8 cellular contexts compared by ENCODE assay signal in genomic region chr6:33744001-33744848, GRCh38. TPM values are rescaled to one million over a fixed set of nuclear protein-coding genes. Genes with fewer than 3 reads are reported as not detected.
DNase-seq lines count a peak whose midpoint lies in the region; ATAC-seq and TF ChIP-seq lines count a peak whose summit lies in the region.

No MANE protein-coding gene starts in this region.

- TF ChIP-seq POLR2A in upper lobe of left lung (IDR thresholded peaks at IDR 0.05) = no peak

- H3K36me3 Mint-ChIP-seq in activated naive CD4-positive, alpha-beta T cell treated with anti-CD3 and anti-CD28 coated beads, Interleukin-2, amount 50 U/mL, for 72 hours = no peaks in the 10 kb centered on the region

- no peaks in the 10 kb centered on the region for H3K9me3 ChIP-seq in cardiac muscle cell (ENCODE audit: low read depth)
- no peaks in the 10 kb centered on the region for H3K9me3 ChIP-seq in upper lobe of left lung

- WGBS in upper lobe of left lung, 2 donors = 21 to 27% methylated on average over 11 of the region's 11 CpGs

- TF ChIP-seq CTCF in cardiac muscle cell (IDR thresholded peaks at IDR 0.05; ENCODE audit: low read depth, low read length) (peak; percentile 92), upper lobe of left lung (IDR thresholded peaks at IDR 0.05) (peak; percentile 85 to 91 (median 88))

- H3K36me3 ChIP-seq in cardiac muscle cell (no peaks in the 10 kb centered on the region), upper lobe of left lung (no peaks in the 10 kb centered on the region)

- TF ChIP-seq EP300 in upper lobe of left lung (IDR thresholded peaks at IDR 0.05) = no peak

- no peaks in the 10 kb centered on the region for H3K27me3 ChIP-seq in cardiac muscle cell
- no peaks in the 10 kb centered on the region for H3K27me3 ChIP-seq in upper lobe of left lung

- peak; percentile 77 for DNase-seq in EL
- DNase-seq in NCI-H1105 (lab: John Stamatoyannopoulos, UW) = peak; percentile 89
- peak; percentile 65 to 77 for DNase-seq in activated naive CD4-positive, alpha-beta T cell treated with anti-CD3 and anti-CD28 coated beads, Interleukin-2, amount 50 U/mL, for 72 hours (ENCODE audit: low spot score in 2 of 2)
- peak; percentile 79 to 82 for DNase-seq in cardiac muscle cell (ENCODE audit: low read depth in 1 of 2, low spot score in 1 of 2)
- DNase-seq in posterior vena cava (ENCODE audit: low spot score) = peak; percentile 87
- DNase-seq in upper lobe of left lung = peak in 1 of 2 donors; percentile 70

- ATAC-seq in SK-N-SH treated with all-trans-retinoic acid at 6 μM for 48 hours (peak; percentile 88), upper lobe of left lung (ENCODE audit: low FRiP score in 2 of 2) (peak; percentile 64 to 80), HG03457 (IDR thresholded peaks at IDR 0.05; ENCODE audit: unreplicated experiment) (no peak)
- peak; percentile 87 to 90 for ATAC-seq in activated naive CD4-positive, alpha-beta T cell treated with anti-CD3 and anti-CD28 coated beads, Interleukin-2, amount 50 U/mL, for 72 hours

- H3K4me3 ChIP-seq in cardiac muscle cell = no peak overlapping the region
- peak overlapping the region in 3 of 4 donors; percentile 29 to 44 (median 41) for H3K4me3 ChIP-seq in upper lobe of left lung

- intact Hi-C loops in posterior vena cava (cut with DNase I) = no loop called here

- H3K4me1 ChIP-seq in cardiac muscle cell (ENCODE audit: low read depth) = peaks cover 38% of the 10 kb centered on the region
- H3K4me1 ChIP-seq in upper lobe of left lung = peaks cover 0 to 9% (median 3%) of the 10 kb centered on the region in 4 donors

- peak overlapping the region; percentile 67 for H3K27ac ChIP-seq in cardiac muscle cell
- peak overlapping the region; percentile 60 to 85 (median 80) for H3K27ac ChIP-seq in upper lobe of left lung

- H3K27ac Mint-ChIP-seq in activated naive CD4-positive, alpha-beta T cell treated with anti-CD3 and anti-CD28 coated beads, Interleukin-2, amount 50 U/mL, for 72 hours = no peak overlapping the region

- H3K9me3 Mint-ChIP-seq in activated naive CD4-positive, alpha-beta T cell treated with anti-CD3 and anti-CD28 coated beads, Interleukin-2, amount 50 U/mL, for 72 hours = no peaks in the 10 kb centered on the region

TF ChIP-seq in SK-N-SH treated with all-trans-retinoic acid at 6 μM for 48 hours, 23 proteins besides CTCF, POLR2A, EP300 and RAD21:
- TF ChIP-seq GLIS3 (CRISPR knock-in tag; IDR thresholded peaks at IDR 0.05) (no peak), ZNF565 (CRISPR knock-in tag; conservative IDR thresholded peaks at IDR 0.05; ENCODE audit: low read depth) (no peak), TOX (CRISPR knock-in tag; IDR thresholded peaks at IDR 0.05; ENCODE audit: borderline replicate concordance) (no peak)
TF ChIP-seq in SK-N-SH treated with all-trans-retinoic acid at 6 μM for 48 hours: peak in this region for 0.

RNA-seq across cellular contexts. Expression of gene IP6K3, which starts 2.5 kb away (rescaled TPM):
- total RNA-seq in activated naive CD4-positive, alpha-beta T cell treated with anti-CD3 and anti-CD28 coated beads, Interleukin-2, amount 50 U/mL, for 72 hours = not detected
- total RNA-seq in cardiac muscle cell (3.9 and 5.0 TPM in 2 replicates), posterior vena cava (under 1 TPM; 0.19 to 0.32 TPM), upper lobe of left lung (10 to 100 TPM in 1 of 6 donors, 1 to 10 TPM in 5; 1.9 to 11.5 (median 4.9) TPM)
- 2.9 TPM in 2 replicates for polyA plus RNA-seq in cardiac muscle cell

RNA-seq across cellular contexts. Expression of gene UQCC2, which starts 32.7 kb away (rescaled TPM):
- 100 to 1,000 TPM; 114 to 145 TPM for total RNA-seq in activated naive CD4-positive, alpha-beta T cell treated with anti-CD3 and anti-CD28 coated beads, Interleukin-2, amount 50 U/mL, for 72 hours
- total RNA-seq in cardiac muscle cell (35.7 and 40.1 TPM in 2 replicates), posterior vena cava (10 to 100 TPM; 39.7 to 42.3 TPM), upper lobe of left lung (10 to 100 TPM in 5 of 6 donors, 1 to 10 TPM in 1; 8.9 to 53.0 (median 18.2) TPM)
- polyA plus RNA-seq in cardiac muscle cell = 216 and 232 TPM in 2 replicates

RNA-seq across cellular contexts. Expression of gene LEMD2, which starts 44.7 kb away (rescaled TPM):
- 10 to 100 TPM; 54.4 to 80.5 TPM for total RNA-seq in activated naive CD4-positive, alpha-beta T cell treated with anti-CD3 and anti-CD28 coated beads, Interleukin-2, amount 50 U/mL, for 72 hours
- total RNA-seq in cardiac muscle cell (67.3 and 78.2 TPM in 2 replicates), posterior vena cava (10 to 100 TPM; 38.0 to 41.4 TPM), upper lobe of left lung (100 to 1,000 TPM in 2 of 6 donors, 10 to 100 TPM in 4; 51.1 to 118 (median 66.2) TPM)
- polyA plus RNA-seq in cardiac muscle cell = 65.4 and 79.0 TPM in 2 replicates

RNA-seq across cellular contexts. Expression of gene MLN, which starts 59.6 kb away (rescaled TPM):
- total RNA-seq in activated naive CD4-positive, alpha-beta T cell treated with anti-CD3 and anti-CD28 coated beads, Interleukin-2, amount 50 U/mL, for 72 hours = not detected
- total RNA-seq in cardiac muscle cell = not detected in 2 replicates
- polyA plus RNA-seq in cardiac muscle cell = 0.55 TPM in 1 of 2 replicates, not detected in the other
- total RNA-seq in posterior vena cava = not detected
- not detected for total RNA-seq in upper lobe of left lung
